8 cellular contexts compared by ENCODE assay signal in the genomic region with DNA sequence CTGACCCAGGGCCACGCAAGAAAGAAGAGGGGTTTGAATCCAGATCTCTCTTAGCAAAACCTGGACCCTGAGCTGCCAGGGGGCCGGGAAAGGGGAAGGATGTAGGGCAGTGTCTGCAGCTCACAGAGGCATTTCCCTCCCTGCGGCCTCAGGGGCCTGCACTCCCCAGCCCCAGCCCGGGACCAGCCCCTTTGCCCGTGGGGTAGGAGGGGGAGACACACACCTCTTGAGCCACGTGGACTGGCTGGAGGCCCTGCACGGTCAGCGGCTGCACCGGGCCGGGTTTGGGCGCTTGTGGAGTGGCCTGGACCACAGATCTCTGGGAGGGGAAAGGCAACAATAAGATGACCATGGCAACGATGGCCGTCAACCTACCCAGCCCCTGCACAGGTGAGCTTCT. TPM values are rescaled to one million over a fixed set of nuclear protein-coding genes. Genes with fewer than 3 reads are reported as not detected.
DNase-seq lines count a peak whose midpoint lies in the region; ATAC-seq and TF ChIP-seq lines count a peak whose summit lies in the region.

No MANE protein-coding gene starts in this region.

- no peak overlapping the region for H2AFZ ChIP-seq in neuronal stem cell (ENCODE audit: low read length)

- peak overlapping the region; percentile 34 for H3K4me3 ChIP-seq in BE2C (ENCODE audit: low read depth, low read length)
- H3K4me3 ChIP-seq in Peyer's patch: peak overlapping the region; percentile 40 to 57 (median 50)
- H3K4me3 ChIP-seq in heart right ventricle: peak overlapping the region; percentile 28 to 67 (median 57)
- peak overlapping the region in 1 of 2 donors; percentile 75 for H3K4me3 ChIP-seq in neuronal stem cell (ENCODE audit: low read length in 2 of 2)

- H3K4me1 ChIP-seq in BE2C (peaks cover 24% of the 10 kb centered on the region), Peyer's patch (peaks cover 0 to 31% (median 14%) of the 10 kb centered on the region in 4 donors), heart right ventricle (peaks cover 6 to 48% (median 27%) of the 10 kb centered on the region in 9 donors), neuronal stem cell (ENCODE audit: control insufficient read depth in 2 of 2, insufficient read depth in 1 of 2, low read depth in 1 of 2, low read length in 2 of 2) (peaks cover under 1 to 12% of the 10 kb centered on the region in 2 donors)

- H2BK5ac ChIP-seq in neuronal stem cell (ENCODE audit: low read length): peak overlapping the region; percentile 82

- H3K27ac ChIP-seq in Peyer's patch: peak overlapping the region; percentile 60 to 74 (median 70)
- H3K27ac ChIP-seq in heart right ventricle: peak overlapping the region in 9 of 10 donors; percentile 72 to 89 (median 84)
- H3K27ac ChIP-seq in neuronal stem cell (replicated peaks; ENCODE audit: low read length): no peak overlapping the region

- TF ChIP-seq POLR2A in Peyer's patch (IDR thresholded peaks at IDR 0.05): no peak

- no peak overlapping the region for H3K23ac ChIP-seq in neuronal stem cell (ENCODE audit: low read depth, low read length, poor library complexity)

- peak overlapping the region; percentile 77 for H3K4me2 ChIP-seq in neuronal stem cell (ENCODE audit: insufficient read depth, low read length, poor library complexity, severe bottlenecking)

- peak overlapping the region; percentile 95 for H2AK5ac ChIP-seq in neuronal stem cell (ENCODE audit: low read depth, low read length)

- peak overlapping the region; percentile 25 for H2BK15ac ChIP-seq in neuronal stem cell (ENCODE audit: low read length)

- no peak overlapping the region for H2BK120ac ChIP-seq in neuronal stem cell (ENCODE audit: low read depth, low read length)

- ATAC-seq in heart right ventricle (peak in 1 of 8 donors; percentile 13), GM19035 (IDR thresholded peaks at IDR 0.05; ENCODE audit: unreplicated experiment) (no peak)

- peak overlapping the region; percentile 67 for H3K9ac ChIP-seq in neuronal stem cell (ENCODE audit: low read depth, low read length, poor library complexity)

- POLR2A ChIA-PET in HEK293T (lab: Yijun Ruan, JAX): no interaction called here

- H4K91ac ChIP-seq in neuronal stem cell (ENCODE audit: low read depth, low read length, poor library complexity): peak overlapping the region; percentile 25

- intact Hi-C loops in heart right ventricle (cut with DNase I): no loop called here

- no peak for TF ChIP-seq CTCF in BE2C (IDR thresholded peaks at IDR 0.05; ENCODE audit: low read depth, low read length)
- TF ChIP-seq CTCF in Peyer's patch (IDR thresholded peaks at IDR 0.05): no peak
- no peak for TF ChIP-seq CTCF in heart right ventricle (IDR thresholded peaks at IDR 0.05)

- H3K36me3 ChIP-seq in BE2C (no peaks in the 10 kb centered on the region; the same call in 1 of the 2 replicates), Peyer's patch (peaks cover 0 to 33% (median 0%) of the 10 kb centered on the region in 3 donors), heart right ventricle (peaks cover 0 to 49% (median 0%) of the 10 kb centered on the region in 9 donors), neuronal stem cell (replicated peaks in 1 of 2; ENCODE audit: control insufficient read depth in 2 of 2, insufficient read depth in 2 of 2, low read length in 2 of 2) (peaks cover 20 to 25% of the 10 kb centered on the region in 2 donors)

- WGBS in heart right ventricle, 2 donors: 15 to 20% methylated on average over 13 of the region's 13 CpGs
- no CpG with 5 or more reads among the region's 13 CpGs for WGBS in neuronal stem cell (ENCODE audit: extremely low coverage in 2 of 2, insufficient read length in 2 of 2, insufficient replicate concordance in 1 of 2), 2 donors

- peak overlapping the region; percentile 3 for H3K14ac ChIP-seq in neuronal stem cell (ENCODE audit: low read length)

- H2BK12ac ChIP-seq in neuronal stem cell (ENCODE audit: low read length): peak overlapping the region; percentile 73

- H3K4ac ChIP-seq in neuronal stem cell (ENCODE audit: low read length): peak overlapping the region; percentile 97

- no peaks in the 10 kb centered on the region for H3K27me3 ChIP-seq in BE2C
- no peaks in the 10 kb centered on the region for H3K27me3 ChIP-seq in Peyer's patch
- no peaks in the 10 kb centered on the region for H3K27me3 ChIP-seq in heart right ventricle
- no peaks in the 10 kb centered on the region for H3K27me3 ChIP-seq in neuronal stem cell (ENCODE audit: control insufficient read depth in 3 of 3, insufficient read depth in 3 of 3, low read depth in 1 of 3, low read length in 3 of 3)

- peaks cover 10% of the 10 kb centered on the region for H3K79me1 ChIP-seq in neuronal stem cell (ENCODE audit: low read depth, low read length)

- peak overlapping the region; percentile 97 for H3K18ac ChIP-seq in neuronal stem cell (ENCODE audit: low read length)

- H3K9me3 ChIP-seq in BE2C: no peaks in the 10 kb centered on the region
- no peaks in the 10 kb centered on the region for H3K9me3 ChIP-seq in Peyer's patch
- no peaks in the 10 kb centered on the region for H3K9me3 ChIP-seq in heart right ventricle
- H3K9me3 ChIP-seq in neuronal stem cell (replicated peaks in 1 of 2; ENCODE audit: control insufficient read depth in 2 of 2, insufficient read depth in 1 of 2, low read depth in 1 of 2, low read length in 2 of 2): peaks cover 0 to 1% of the 10 kb centered on the region in 2 donors

- no peak overlapping the region for H4K8ac ChIP-seq in neuronal stem cell (ENCODE audit: low read depth, low read length)

- no peak for DNase-seq in BE2C
- DNase-seq in Peyer's patch: no peak
- DNase-seq in heart right ventricle: no peak
- DNase-seq in neuronal stem cell (ENCODE audit: low spot score): no peak
- DNase-seq in HEK293T (ENCODE audit: extremely low spot score): no peak
- DNase-seq in HK-2 (ENCODE audit: unreplicated experiment): no peak
- DNase-seq in middle frontal gyrus (ENCODE audit: extremely low spot score, low spot score): no peak

- CTCF ChIA-PET in HEK293T (lab: Yijun Ruan, JAX): no interaction called here

TF ChIP-seq in HEK293T, 16 proteins besides CTCF, POLR2A, EP300 and RAD21:
- no peak for TF ChIP-seq LEF1 (IDR thresholded peaks at IDR 0.05; ENCODE audit: borderline replicate concordance)
- no peak for TF ChIP-seq TARDBP (IDR thresholded peaks at IDR 0.05)
- TF ChIP-seq HDGF (IDR thresholded peaks at IDR 0.05; ENCODE audit: borderline replicate concordance): no peak
- TF ChIP-seq FOXA1 (IDR thresholded peaks at IDR 0.05): no peak
- no peak for TF ChIP-seq NFRKB (IDR thresholded peaks at IDR 0.05)
- TF ChIP-seq ARNT (IDR thresholded peaks at IDR 0.05): no peak
- no peak for TF ChIP-seq BHLHE40 (IDR thresholded peaks at IDR 0.05; ENCODE audit: borderline replicate concordance)
- no peak for TF ChIP-seq ZNF384 (IDR thresholded peaks at IDR 0.05)
- no peak for TF ChIP-seq ELF4 (IDR thresholded peaks at IDR 0.05)
- no peak for TF ChIP-seq SP1 (IDR thresholded peaks at IDR 0.05)
- TF ChIP-seq FOXK2 (IDR thresholded peaks at IDR 0.05): no peak
- TF ChIP-seq SUZ12 (IDR thresholded peaks at IDR 0.05): no peak

RNA-seq across cellular contexts. Expression of gene RFX1, which starts 26.9 kb away (rescaled TPM):
- polyA plus RNA-seq in BE2C (2012; ENCODE audit: insufficient read depth, insufficient read length, low read depth): 19.7 TPM
- 10 to 100 TPM in 2 of 4 donors, 1 to 10 TPM in 2; 5.8 to 19.0 (median 9.6) TPM for total RNA-seq in Peyer's patch
- total RNA-seq in heart right ventricle: 10 to 100 TPM; 10.4 to 15.8 (median 12.0) TPM
- polyA plus RNA-seq in heart right ventricle: 1 to 10 TPM; 2.7 to 5.9 TPM
- polyA plus RNA-seq in neuronal stem cell (2013, experiment 1 of 2): 7.3 TPM
- 7.5 TPM for polyA plus RNA-seq in neuronal stem cell (2013, experiment 2 of 2)

RNA-seq across cellular contexts. Expression of gene DCAF15, which starts 26.9 kb away (rescaled TPM):
- polyA plus RNA-seq in BE2C (2012; ENCODE audit: insufficient read depth, insufficient read length, low read depth): 160 TPM
- 10 to 100 TPM; 15.8 to 64.4 (median 31.4) TPM for total RNA-seq in Peyer's patch
- total RNA-seq in heart right ventricle: 10 to 100 TPM; 15.5 to 21.2 (median 17.8) TPM
- 10 to 100 TPM; 26.8 to 50.0 TPM for polyA plus RNA-seq in heart right ventricle
- polyA plus RNA-seq in neuronal stem cell (2013, experiment 1 of 2): 44.9 TPM
- polyA plus RNA-seq in neuronal stem cell (2013, experiment 2 of 2): 44.2 TPM

RNA-seq across cellular contexts. Expression of gene PODNL1, which starts 41.0 kb away (rescaled TPM):
- 1.9 TPM for polyA plus RNA-seq in BE2C (2012; ENCODE audit: insufficient read depth, insufficient read length, low read depth)
- under 1 TPM in 1 of 4 donors, not detected in 3; 0.35 TPM for total RNA-seq in Peyer's patch
- total RNA-seq in heart right ventricle: 1 to 10 TPM in 7 of 10 donors, under 1 TPM in 3; 0.76 to 6.2 (median 1.8) TPM
- 1 to 10 TPM in 1 of 2 donors, under 1 TPM in 1; 0.90 to 2.3 TPM for polyA plus RNA-seq in heart right ventricle
- 2.8 TPM for polyA plus RNA-seq in neuronal stem cell (2013, experiment 1 of 2)
- polyA plus RNA-seq in neuronal stem cell (2013, experiment 2 of 2): 2.8 TPM

RNA-seq across cellular contexts. Expression of gene RLN3, which starts 48.7 kb away (rescaled TPM):
- polyA plus RNA-seq in BE2C (2012; ENCODE audit: insufficient read depth, insufficient read length, low read depth): not detected
- total RNA-seq in Peyer's patch (not detected), heart right ventricle (not detected)
- not detected for polyA plus RNA-seq in heart right ventricle
- not detected for polyA plus RNA-seq in neuronal stem cell (2013, experiment 1 of 2)
- polyA plus RNA-seq in neuronal stem cell (2013, experiment 2 of 2): not detected

RNA-seq across cellular contexts. Expression of gene IL27RA, which starts 52.3 kb away (rescaled TPM):
- polyA plus RNA-seq in BE2C (2012; ENCODE audit: insufficient read depth, insufficient read length, low read depth): 2.5 TPM
- total RNA-seq in Peyer's patch (1 to 10 TPM in 3 of 4 donors, under 1 TPM in 1; 0.85 to 7.4 (median 2.0) TPM), heart right ventricle (1 to 10 TPM; 2.4 to 7.6 (median 3.4) TPM)
- polyA plus RNA-seq in heart right ventricle: 1 to 10 TPM; 4.6 to 5.9 TPM
- polyA plus RNA-seq in neuronal stem cell (2013, experiment 1 of 2): 4.8 TPM
- polyA plus RNA-seq in neuronal stem cell (2013, experiment 2 of 2): 4.3 TPM
